ENCODE assay signal across 8 cellular contexts in the genomic region with DNA sequence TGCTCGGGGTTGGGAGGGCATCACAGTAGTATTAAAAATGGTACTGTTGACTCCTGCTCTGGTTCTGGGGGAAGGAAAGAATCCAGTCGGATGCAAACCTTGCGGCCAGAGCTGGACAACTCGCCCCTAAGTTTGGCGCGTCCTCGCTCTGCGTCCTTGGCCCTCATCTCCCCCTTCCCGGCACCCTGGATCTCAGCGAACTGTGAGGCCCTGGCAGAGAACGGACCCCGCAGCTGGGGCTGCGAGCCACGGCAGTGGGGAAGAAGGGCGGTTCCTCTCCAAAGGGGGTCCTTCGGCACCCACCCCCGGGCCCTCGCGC. TPM values are rescaled to one million over a fixed set of nuclear protein-coding genes. Genes with fewer than 3 reads are reported as not detected.
A peak's percentile ranks its signal among the peaks of the same experiment; 100 is the strongest.
DNase-seq lines count a peak whose midpoint lies in the region; ATAC-seq and TF ChIP-seq lines count a peak whose summit lies in the region.

No MANE protein-coding gene starts in this region.

- H3K27me3 ChIP-seq in PC-3 (ENCODE audit: low read length) (no peaks in the 10 kb centered on the region), esophagus squamous epithelium (no peaks in the 10 kb centered on the region), parathyroid adenoma (ENCODE audit: control insufficient read depth, insufficient read depth, low read length) (no peaks in the 10 kb centered on the region)

- H3K9me2 ChIP-seq in PC-3 (replicated peaks; ENCODE audit: low read length), result no peaks in the 10 kb centered on the region

- H3K9ac ChIP-seq in PC-3 (ENCODE audit: low read length) (peak overlapping the region; percentile 76), parathyroid adenoma (no peak overlapping the region)

- intact Hi-C loops in PC-3 (cut with micrococcal nuclease) (loop anchor here (5.0 kb wide), 3 partner anchors 39 to 86 kb away; no protein-coding TSS in a partner anchor), esophagus squamous epithelium (cut with DNase I) (no loop called here)

- no TSS peak for BruUV-seq in PC-3 (replicated peaks; lab: Mats Ljungman, UMichigan)

- H3K36me3 ChIP-seq in PC-3 (ENCODE audit: low read depth, low read length), result no peaks in the 10 kb centered on the region
- no peaks in the 10 kb centered on the region for H3K36me3 ChIP-seq in esophagus squamous epithelium
- H3K36me3 ChIP-seq in parathyroid adenoma (ENCODE audit: control insufficient read depth, insufficient read depth, low read length), result no peaks in the 10 kb centered on the region

- H3K4me3 ChIP-seq in GM12865 (ENCODE audit: low read depth, low read length) (peak overlapping the region; percentile 67), PC-3 (ENCODE audit: low read length) (peak overlapping the region; percentile 92), esophagus squamous epithelium (peak overlapping the region; percentile 42 to 67 (median 60)), parathyroid adenoma (ENCODE audit: low read depth, low read length) (peak overlapping the region; percentile 67)

- no peaks in the 10 kb centered on the region for H4K20me1 ChIP-seq in PC-3 (ENCODE audit: low read length)

- H3K9me3 ChIP-seq in PC-3 (ENCODE audit: low read length) (no peaks in the 10 kb centered on the region), esophagus squamous epithelium (no peaks in the 10 kb centered on the region), parathyroid adenoma (ENCODE audit: control insufficient read depth, low read length) (no peaks in the 10 kb centered on the region)

- 0 out of 2 replicates have a peak overlapping the region, but pooled peaks have one; percentile 44 for H3K27ac ChIP-seq in PC-3 (ENCODE audit: low read length)
- H3K27ac ChIP-seq in esophagus squamous epithelium, result peak overlapping the region; percentile 71 to 87 (median 80)
- peak overlapping the region; percentile 59 for H3K27ac ChIP-seq in parathyroid adenoma

- DNase-seq in GM12865 (ENCODE audit: low read depth) (no peak), PC-3 (no peak), esophagus squamous epithelium (lab: John Stamatoyannopoulos, UW) (no peak), SW480 (ENCODE audit: low spot score) (no peak), NCI-H2227 treated with DMSO at 0.1 percent for 48 hours (lab: John Stamatoyannopoulos, UW) (no peak)

- H3K79me2 ChIP-seq in PC-3 (ENCODE audit: low read length) (no peaks in the 10 kb centered on the region), parathyroid adenoma (no peaks in the 10 kb centered on the region)

- CTCF ChIA-PET in PC-3 (lab: Charles Lee), result no interaction called here

- no peak for TF ChIP-seq POLR2A in esophagus squamous epithelium (IDR thresholded peaks at IDR 0.05)

- 31 to 37% methylated on average over 3 to 5 of the region's 19 CpGs for WGBS in esophagus squamous epithelium, 2 donors

- H3K4me1 ChIP-seq in PC-3 (ENCODE audit: insufficient read depth, low read length), result peaks cover 20% of the 10 kb centered on the region
- peaks cover 0 to 31% (median 8%) of the 10 kb centered on the region in 3 donors for H3K4me1 ChIP-seq in esophagus squamous epithelium
- no peaks in the 10 kb centered on the region for H3K4me1 ChIP-seq in parathyroid adenoma

- POLR2A ChIA-PET in PC-3 (lab: Charles Lee; ENCODE audit: unreplicated experiment), result no interaction called here

- H2AFZ ChIP-seq in PC-3 (ENCODE audit: low read length) (peak overlapping the region; percentile 99), parathyroid adenoma (peak overlapping the region; percentile 82)

- ATAC-seq in PC-3 (peak; percentile 9; the same call in 1 of the 2 replicates), HG02938 (IDR thresholded peaks at IDR 0.05; ENCODE audit: unreplicated experiment) (no peak), HG03571 (IDR thresholded peaks at IDR 0.05; ENCODE audit: unreplicated experiment) (no peak)

- no peak for TF ChIP-seq CTCF in GM12865 (IDR thresholded peaks at IDR 0.05; ENCODE audit: insufficient read depth, low read depth, low read length, missing control alignments)
- no peak for TF ChIP-seq CTCF in PC-3 (conservative IDR thresholded peaks at IDR 0.05; ENCODE audit: low read depth, low read length)
- TF ChIP-seq CTCF in esophagus squamous epithelium (IDR thresholded peaks at IDR 0.05), result no peak
- no peak for TF ChIP-seq CTCF in parathyroid adenoma (IDR thresholded peaks at IDR 0.05)

- H3F3A ChIP-seq in PC-3 (ENCODE audit: low read length, unreplicated experiment), result no peaks in the 10 kb centered on the region

- H3K4me2 ChIP-seq in PC-3 (ENCODE audit: low read length) (peak overlapping the region; percentile 96), parathyroid adenoma (ENCODE audit: low read length) (peak overlapping the region; percentile 75)

RNA-seq across cellular contexts. Expression of a gene that starts 14.0 kb away (rescaled TPM):
- 2.1 and 3.3 TPM in 2 replicates for total RNA-seq in PC-3 (2014; rRNA removed)
- 10 to 100 TPM in 1 of 4 donors, 1 to 10 TPM in 2, under 1 TPM in 1; 0.61 to 10.5 (median 2.9) TPM for total RNA-seq in esophagus squamous epithelium
